In the genomic region with DNA sequence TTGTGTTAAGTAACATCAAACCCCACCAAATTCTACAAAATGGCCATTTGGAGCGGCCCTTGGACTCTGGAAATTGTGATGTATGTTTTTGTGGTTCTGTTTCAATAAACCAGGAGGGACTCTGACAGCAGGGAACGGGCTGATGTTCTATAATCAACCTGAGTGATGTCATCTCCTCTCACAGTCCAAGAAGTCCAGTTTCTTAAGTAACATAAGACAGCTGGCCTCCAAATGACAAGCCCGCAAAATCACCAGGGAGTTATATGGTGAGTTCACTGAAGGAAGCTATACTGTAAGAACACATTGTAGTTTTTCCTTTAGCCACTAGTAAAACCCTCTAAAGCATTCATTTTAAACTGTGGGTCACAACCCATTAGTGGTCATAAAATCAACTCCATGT, we compare ENCODE assay signal across 11 cellular contexts. TPM values are rescaled to one million over a fixed set of nuclear protein-coding genes. Genes with fewer than 3 reads are reported as not detected.
DNase-seq lines count a peak whose midpoint lies in the region; ATAC-seq, FAIRE-seq and TF ChIP-seq lines count a peak whose summit lies in the region.
"Had no signal": no experiment of that assay in that cellular context is flagged by ENCODE, and none has a peak within 500 bp of the region (broad histone marks: within the 10 kb centered on the region; RNA-seq: fewer than 3 reads in every experiment).

No MANE protein-coding gene starts in this region.

- H3K27me3 ChIP-seq in AG04450 (ENCODE audit: control insufficient read depth, insufficient read depth, low read length), result no peaks in the 10 kb centered on the region
- no peaks in the 10 kb centered on the region for H3K27me3 ChIP-seq in HepG2 (ENCODE audit: control insufficient read depth in 1 of 2, insufficient read depth in 2 of 2, low read length in 2 of 2)
- H3K27me3 ChIP-seq in CD4-positive, alpha-beta memory T cell (ENCODE audit: insufficient read depth, low read length), result no peaks in the 10 kb centered on the region

- CTCF ChIA-PET in AG04450 (lab: Charles Lee), result interaction anchor here (1.5 kb wide), 1 partner anchor 40 kb away, joined by 6 read pairs; no protein-coding TSS in a partner anchor
- CTCF ChIA-PET in HepG2 (lab: Yijun Ruan, JAX; ENCODE audit: low intra/inter-chr PET ratio, low total read pairs), result no interaction called here
- CTCF ChIA-PET in CD4-positive, alpha-beta memory T cell (lab: Charles Lee; ENCODE audit: partially characterized antibody), result no interaction called here

- H3K4me1 ChIP-seq in HepG2 (ENCODE audit: insufficient read depth, low read length), result peaks cover 56% of the 10 kb centered on the region
- no peaks in the 10 kb centered on the region for H3K4me1 ChIP-seq in CD4-positive, alpha-beta memory T cell (ENCODE audit: insufficient read depth, low read length)

- no peak overlapping the region for H3K9ac ChIP-seq in HepG2 (ENCODE audit: insufficient read depth, low read depth, low read length)

- DNase-seq in AG04450 (ENCODE audit: low read depth, low spot score) (peak; percentile 42), HTR-8/SVneo (ENCODE audit: insufficient read length, low spot score) (peak; percentile 27), astrocyte of the spinal cord (ENCODE audit: low read depth, low spot score) (peak; percentile 68), HepG2 (ENCODE audit: low spot score) (peak; percentile 26), DMS114 treated with DMSO at 0.1 percent for 48 hours (lab: John Stamatoyannopoulos, UW; ENCODE audit: unreplicated experiment) (no peak), D341Med (ENCODE audit: low spot score) (no peak)
- no peak for DNase-seq in CD4-positive, alpha-beta memory T cell
- DNase-seq: activated CD4-positive, CD25-positive, alpha-beta regulatory T cell; stimulated activated CD4-positive, alpha-beta T cell treated with anti-CD3 and anti-CD28 coated beads, Interleukin-1b, Interleukin-23, amount 100 ng/mL, for 48 hours had no signal

- no peak overlapping the region for H2AFZ ChIP-seq in HepG2 (ENCODE audit: low read length)

- no peak overlapping the region for H3K4me3 Mint-ChIP-seq in CD4-positive, alpha-beta memory T cell
- H3K4me3 Mint-ChIP-seq: B cell had no signal

- peaks cover 18 to 41% of the 10 kb centered on the region in 2 experiments for H3K36me3 ChIP-seq in HepG2 (replicated peaks in 1 of 2; ENCODE audit: control insufficient read depth in 1 of 2, insufficient read depth in 2 of 2, low read length in 2 of 2)
- no peaks in the 10 kb centered on the region for H3K36me3 ChIP-seq in CD4-positive, alpha-beta memory T cell (ENCODE audit: insufficient read depth, low read length)

- H3K9me3 ChIP-seq in AG04450 (ENCODE audit: control insufficient read depth, insufficient read depth, low read length), result no peaks in the 10 kb centered on the region; the same call in 1 of the 2 replicates
- no peaks in the 10 kb centered on the region for H3K9me3 ChIP-seq in HepG2 (ENCODE audit: low read length)
- H3K9me3 ChIP-seq in CD4-positive, alpha-beta memory T cell (ENCODE audit: control insufficient read depth in 1 of 2, low read length in 2 of 2), result no peaks in the 10 kb centered on the region

- FAIRE-seq in HTR-8/SVneo (lab: Jason Lieb, UNC) (no peak), HepG2 (lab: Jason Lieb, UNC) (peak; percentile 18)

- H3K36me3 Mint-ChIP-seq in CD4-positive, alpha-beta memory T cell, result peaks cover 14 to 45% of the 10 kb centered on the region in 2 donors

- no peak for TF ChIP-seq RAD21 in HepG2 (CRISPR knock-in tag; IDR thresholded peaks at IDR 0.05)

- POLR2A ChIA-PET in AG04450 (lab: Yijun Ruan, JAX) (no interaction called here), HepG2 (lab: Yijun Ruan, JAX) (interaction anchor here (1.5 to 3.5 kb wide), 2 partner anchors 25 to 34 kb away, joined by 4 to 16 read pairs; a partner anchor contains a TSS)
- POLR2A ChIA-PET in CD4-positive, alpha-beta memory T cell (lab: Charles Lee; ENCODE audit: partially characterized antibody), result no interaction called here

- H3K4me1 Mint-ChIP-seq in CD4-positive, alpha-beta memory T cell, result peaks cover 0 to 8% (median 5%) of the 10 kb centered on the region in 4 donors

- ATAC-seq in HepG2 (peak; percentile 5; the same call in 1 of the 3 replicates), HG03196 (IDR thresholded peaks at IDR 0.05; ENCODE audit: unreplicated experiment) (no peak)

- TF ChIP-seq CTCF in AG04450 (IDR thresholded peaks at IDR 0.05; ENCODE audit: low read depth, low read length) (no peak), astrocyte of the spinal cord (IDR thresholded peaks at IDR 0.05; ENCODE audit: low read depth, low read length) (no peak), HepG2 (CRISPR knock-in tag; IDR thresholded peaks at IDR 0.05) (no peak)

- no TSS peak for BruUV-seq in HepG2 (replicated peaks; lab: Mats Ljungman, UMichigan)

- no peaks in the 10 kb centered on the region for H4K20me1 ChIP-seq in HepG2 (ENCODE audit: insufficient read depth, low read length)

- no peaks in the 10 kb centered on the region for H3K27me3 Mint-ChIP-seq in CD4-positive, alpha-beta memory T cell
- H3K27me3 Mint-ChIP-seq: B cell had no signal

- in situ Hi-C loops in astrocyte of the spinal cord (cut with HindIII; ENCODE audit: low sequenced_read_pairs) (no loop called here), HepG2 (cut with HindIII; ENCODE audit: extremely low pct_ligation_motif_present, low pct_unique_long_range_greater_than_20kb) (no loop called here)

- H3K9me3 Mint-ChIP-seq in CD4-positive, alpha-beta memory T cell, result no peaks in the 10 kb centered on the region

- no peak for TF ChIP-seq EP300 in HepG2 (IDR thresholded peaks at IDR 0.05; ENCODE audit: low read depth in 2 of 2, low read length in 2 of 2)
- no peak for TF ChIP-seq EP300 in HepG2 (CRISPR knock-in tag; IDR thresholded peaks at IDR 0.05; ENCODE audit: borderline replicate concordance)

- no peak for TF ChIP-seq POLR2A in HepG2 (IDR thresholded peaks at IDR 0.05; ENCODE audit: insufficient read depth in 1 of 2, low read depth in 2 of 2, low read length in 2 of 2)

- H3K27ac Mint-ChIP-seq in CD4-positive, alpha-beta memory T cell, result no peak overlapping the region
- H3K27ac Mint-ChIP-seq: B cell had no signal

- H3K4me2 ChIP-seq in HepG2 (ENCODE audit: low read depth, low read length), result peak overlapping the region; percentile 44

- WGBS in HepG2 (ENCODE audit: low lambda C conversion rate), result 62% methylated on average over 3 of the region's 3 CpGs

- no peak overlapping the region for H3K4me3 ChIP-seq in AG04450 (ENCODE audit: low read depth, low read length)
- H3K4me3 ChIP-seq in astrocyte of the spinal cord (ENCODE audit: low read depth, low read length), result no peak overlapping the region
- H3K4me3 ChIP-seq in HepG2 (replicated peaks in 1 of 3; ENCODE audit: insufficient read depth in 1 of 3, low read depth in 2 of 3, low read length in 3 of 3), result no peak overlapping the region
- H3K4me3 ChIP-seq in CD4-positive, alpha-beta memory T cell (ENCODE audit: low read length in 2 of 2), result no peak overlapping the region

- H3K27ac ChIP-seq in AG04450 (ENCODE audit: low read depth, low read length), result peak overlapping the region; percentile 82
- peak overlapping the region; percentile 76 for H3K27ac ChIP-seq in HepG2 (ENCODE audit: extremely low read length, insufficient read depth, low read length)
- H3K27ac ChIP-seq in CD4-positive, alpha-beta memory T cell (ENCODE audit: low read depth, low read length), result no peak overlapping the region

- intact Hi-C loops in HepG2 (cut with micrococcal nuclease; ENCODE audit: unreplicated experiment), result loop anchor here (1.0 to 2.0 kb wide), 2 partner anchors 16 to 34 kb away; a partner anchor contains a TSS
- intact Hi-C loops in CD4-positive, alpha-beta memory T cell (cut with micrococcal nuclease), result no loop called here

- H3K79me2 ChIP-seq in HepG2 (ENCODE audit: insufficient read depth, low read length), result no peaks in the 10 kb centered on the region

RNA-seq across cellular contexts. Expression of a gene that starts 34.0 kb away (rescaled TPM):
- 34.5 and 41.5 TPM in 2 replicates for polyA plus RNA-seq in AG04450 (2011; rRNA removed)
- 25.3 and 28.9 TPM in 2 replicates for polyA minus RNA-seq in AG04450 (2011; rRNA and poly(A)+ RNA removed)
- total RNA-seq in HepG2 (2016; rRNA removed; fragmentation: Illumina TruSeq; extraction: Trizol), result 102 and 138 TPM in 2 replicates
- total RNA-seq in HepG2 (2016; cell fraction: cytosol; rRNA removed; fragmentation: Illumina TruSeq; extraction: Trizol; ENCODE audit: low read depth), result 28.5 and 30.6 TPM in 2 replicates
- total RNA-seq in HepG2 (2016; cell fraction: insoluble cytoplasmic fraction; rRNA removed; fragmentation: Illumina TruSeq; extraction: Trizol), result 105 and 133 TPM in 2 replicates
- 30.1 and 35.1 TPM in 2 replicates for total RNA-seq in HepG2 (2016; cell fraction: membrane; rRNA removed; fragmentation: Illumina TruSeq; extraction: Trizol)
- total RNA-seq in HepG2 (2016; cell fraction: nucleus; rRNA removed; fragmentation: Illumina TruSeq; extraction: Trizol), result 41.3 and 49.6 TPM in 2 replicates
- 81.2 and 108 TPM in 2 replicates for polyA plus RNA-seq in HepG2 (2011; rRNA removed)
- polyA plus RNA-seq in HepG2 (2011; cell fraction: cytosol; rRNA removed), result 60.2 and 68.1 TPM in 2 replicates
- polyA plus RNA-seq in HepG2 (2011; cell fraction: nucleus; rRNA removed), result 40.4 and 52.4 TPM in 2 replicates
- 92.4 and 114 TPM in 2 replicates for polyA plus RNA-seq in HepG2 (2012)
- 18.3 and 21.0 TPM in 2 replicates for polyA plus RNA-seq in HepG2 (2016; cell fraction: cytosol; fragmentation: Illumina TruSeq; extraction: Trizol; ENCODE audit: low read depth)
- 135 and 142 TPM in 2 replicates for polyA plus RNA-seq in HepG2 (2016; cell fraction: insoluble cytoplasmic fraction; fragmentation: Illumina TruSeq; extraction: Trizol; ENCODE audit: low read depth)
- polyA plus RNA-seq in HepG2 (2016; cell fraction: membrane; fragmentation: Illumina TruSeq; extraction: Trizol; ENCODE audit: low read depth), result 21.5 and 28.1 TPM in 2 replicates
- 59.9 and 72.8 TPM in 2 replicates for polyA plus RNA-seq in HepG2 (2016; cell fraction: nucleus; fragmentation: Illumina TruSeq; extraction: Trizol; ENCODE audit: insufficient read depth, low read depth)
- polyA minus RNA-seq in HepG2 (2011; rRNA and poly(A)+ RNA removed; ENCODE audit: low replicate concordance), result 39.6 and 69.8 TPM in 2 replicates
- 71.8 and 90.7 TPM in 2 replicates for polyA minus RNA-seq in HepG2 (2011; cell fraction: cytosol; rRNA and poly(A)+ RNA removed)
- polyA minus RNA-seq in HepG2 (2011; cell fraction: nucleus; rRNA and poly(A)+ RNA removed), result 41.1 and 59.3 TPM in 2 replicates
- total RNA-seq in CD4-positive, alpha-beta memory T cell, result 10 to 100 TPM; 10.3 to 10.4 TPM
- 10 to 100 TPM; 18.8 to 19.4 TPM for polyA plus RNA-seq in CD4-positive, alpha-beta memory T cell

Comparison
In these comparisons a context has a peak if more than half of its experiments do, and no peak if none do; other contexts are left out.
1. DNase-seq: peak in AG04450 (single experiment), HTR-8/SVneo (single experiment), astrocyte of the spinal cord (single experiment) and HepG2 (single experiment); none in DMS114 treated with DMSO at 0.1 percent for 48 hours (single experiment), D341Med (single experiment) and CD4-positive, alpha-beta memory T cell (0 of 5).